Comparison of ENCODE assay signal across 8 cellular contexts in the genomic region with DNA sequence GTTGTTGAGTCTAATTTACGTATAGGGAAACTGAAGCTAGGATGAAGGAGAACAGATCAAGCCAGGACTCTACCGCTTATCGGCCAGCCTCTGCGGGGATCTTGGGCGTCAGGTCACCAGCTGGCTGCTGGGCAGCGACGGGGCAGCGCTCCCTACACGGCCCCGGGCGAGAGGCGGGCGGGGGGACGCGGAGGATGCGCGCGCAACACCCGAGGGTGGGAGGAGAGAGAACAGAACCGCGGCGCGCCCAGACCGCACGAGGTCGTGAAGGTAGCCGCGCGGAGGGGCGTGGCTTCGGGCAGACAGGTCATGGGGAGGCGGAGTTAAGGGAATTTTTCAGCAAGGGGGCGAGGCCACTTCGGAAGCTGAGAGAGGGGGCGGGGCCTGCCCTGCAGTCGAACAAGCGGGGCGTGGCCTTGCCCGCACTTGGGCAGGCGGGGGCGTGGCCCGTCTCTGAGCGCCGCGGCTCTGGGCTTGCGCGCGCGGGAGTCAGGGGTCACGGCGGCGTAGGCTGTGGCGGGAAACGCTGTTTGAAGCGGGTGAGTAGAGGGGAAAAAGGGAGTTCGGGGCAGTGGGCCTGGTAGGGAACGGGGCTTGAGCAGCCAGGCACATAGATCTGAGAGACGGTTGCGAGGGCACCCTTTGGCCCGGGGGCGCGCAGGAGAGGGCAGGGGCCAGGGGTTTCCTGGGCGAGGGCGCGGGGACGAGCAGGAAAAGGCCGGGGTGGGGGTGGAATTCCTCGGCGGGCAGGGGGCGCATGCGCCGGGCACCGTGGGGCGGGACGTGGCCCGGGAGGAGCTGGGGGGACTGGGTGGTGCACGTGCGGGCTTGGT. TPM values are rescaled to one million over a fixed set of nuclear protein-coding genes. Genes with fewer than 3 reads are reported as not detected.
DNase-seq lines count a peak whose midpoint lies in the region; ATAC-seq and TF ChIP-seq lines count a peak whose summit lies in the region.

A gene (plus strand): TSS at position 496 of the 833 bp plus-strand sequence. CDS start 14,505 bp downstream, outside the sequence.

- peaks cover 47% of the 10 kb centered on the region for H3K79me2 ChIP-seq in SU-DHL-6 (ENCODE audit: insufficient read depth, low read length)

- intact Hi-C loops in head of caudate nucleus (cut with DNase I) (loop anchor here (5.0 kb wide), 1 partner anchor 93 kb away; a partner anchor contains a TSS), ovary (cut with DNase I) (loop anchor here in 1 of 4 donors (10.0 kb wide), 1 partner anchor 421 kb away; no protein-coding TSS in a partner anchor), thyroid gland (cut with DNase I) (no loop called here)

- no peaks in the 10 kb centered on the region for H4K20me1 ChIP-seq in SU-DHL-6 (ENCODE audit: low read depth, low read length)

- TF ChIP-seq POLR2A in ovary (IDR thresholded peaks at IDR 0.05), result peak; percentile 20
- TF ChIP-seq POLR2A in thyroid gland (IDR thresholded peaks at IDR 0.05), result peak in 1 of 2 donors; percentile 35

- peak; percentile 85 for ATAC-seq in HG02678 (IDR thresholded peaks at IDR 0.05; ENCODE audit: unreplicated experiment)
- ATAC-seq in activated naive CD8-positive, alpha-beta T cell treated with anti-CD3 and anti-CD28 coated beads, Interleukin-2, amount 10 ng/mL, durations not matched to agents 7 days and 5 days (ENCODE audit: low read depth), result peak; percentile 85

- 1% methylated on average over 58 to 78 of the region's 78 CpGs for WGBS in ovary, 3 donors
- WGBS in thyroid gland, 2 donors, result 0 to 2% methylated on average over 49 to 66 of the region's 78 CpGs

- H3K9me2 ChIP-seq in SU-DHL-6 (replicated peaks; ENCODE audit: insufficient read depth, low read length), result no peaks in the 10 kb centered on the region

- peak; percentile 23 for TF ChIP-seq EP300 in ovary (IDR thresholded peaks at IDR 0.05)

- H3K9me3 Mint-ChIP-seq in activated naive CD8-positive, alpha-beta T cell treated with anti-CD3 and anti-CD28 coated beads, Interleukin-2, amount 10 ng/mL, durations not matched to agents 7 days and 5 days, result no peaks in the 10 kb centered on the region

- H3K36me3 Mint-ChIP-seq in activated naive CD8-positive, alpha-beta T cell treated with anti-CD3 and anti-CD28 coated beads, Interleukin-2, amount 10 ng/mL, durations not matched to agents 7 days and 5 days, result peaks cover 22% of the 10 kb centered on the region

- H3K9ac ChIP-seq in SU-DHL-6 (ENCODE audit: low read length), result peak within 1 kb of the TSS; percentile 82

- peaks cover 14% of the 10 kb centered on the region; the same call in 1 of the 2 replicates for H3F3A ChIP-seq in SU-DHL-6 (ENCODE audit: insufficient read depth)

- peak within 1 kb of the TSS; percentile 95 for H3K27ac Mint-ChIP-seq in activated naive CD8-positive, alpha-beta T cell treated with anti-CD3 and anti-CD28 coated beads, Interleukin-2, amount 10 ng/mL, durations not matched to agents 7 days and 5 days

- peaks cover 27% of the 10 kb centered on the region for H3K4me1 Mint-ChIP-seq in activated naive CD8-positive, alpha-beta T cell treated with anti-CD3 and anti-CD28 coated beads, Interleukin-2, amount 10 ng/mL, durations not matched to agents 7 days and 5 days

- no peaks in the 10 kb centered on the region for H3K27me3 Mint-ChIP-seq in activated naive CD8-positive, alpha-beta T cell treated with anti-CD3 and anti-CD28 coated beads, Interleukin-2, amount 10 ng/mL, durations not matched to agents 7 days and 5 days

- H3K27ac ChIP-seq in SU-DHL-6 (ENCODE audit: low read depth, low read length) (peak within 1 kb of the TSS; percentile 69), ovary (peak within 1 kb of the TSS; percentile 58 to 80), thyroid gland (peak within 1 kb of the TSS; percentile 41 to 79 (median 79))

- H3K4me1 ChIP-seq in ovary (ENCODE audit: insufficient read depth), result peaks cover 2% of the 10 kb centered on the region
- peaks cover 7 to 12% of the 10 kb centered on the region in 2 donors for H3K4me1 ChIP-seq in thyroid gland

- TF ChIP-seq CTCF in GM10266 (IDR thresholded peaks at IDR 0.05; ENCODE audit: control insufficient read depth, insufficient read depth, low read depth, missing control alignments) (no peak), SU-DHL-6 (IDR thresholded peaks at IDR 0.05; ENCODE audit: insufficient read depth, low read length, poor library complexity, severe bottlenecking) (no peak), ovary (IDR thresholded peaks at IDR 0.05) (no peak), thyroid gland (IDR thresholded peaks at IDR 0.05) (no peak)

- peak within 1 kb of the TSS; percentile 89 for H3K4me3 ChIP-seq in SU-DHL-6 (ENCODE audit: insufficient read depth, low read length, poor library complexity, severe bottlenecking)
- peak within 1 kb of the TSS; percentile 60 for H3K4me3 ChIP-seq in ovary
- H3K4me3 ChIP-seq in thyroid gland (replicated peaks in 1 of 3), result peak within 1 kb of the TSS in 2 of 3 donors; percentile 25 to 60

- peak within 1 kb of the TSS; percentile 93 for H3K4me3 Mint-ChIP-seq in activated naive CD8-positive, alpha-beta T cell treated with anti-CD3 and anti-CD28 coated beads, Interleukin-2, amount 10 ng/mL, durations not matched to agents 7 days and 5 days

- H3K9me3 ChIP-seq in SU-DHL-6 (ENCODE audit: insufficient read depth, low read length) (no peaks in the 10 kb centered on the region), ovary (no peaks in the 10 kb centered on the region), thyroid gland (no peaks in the 10 kb centered on the region)

- H3K27me3 ChIP-seq in SU-DHL-6 (ENCODE audit: low read length) (no peaks in the 10 kb centered on the region), ovary (no peaks in the 10 kb centered on the region), thyroid gland (no peaks in the 10 kb centered on the region)

- peak within 1 kb of the TSS; percentile 69 for H3K4me2 ChIP-seq in SU-DHL-6 (ENCODE audit: low read depth, low read length, poor library complexity, severe bottlenecking)

- H3K36me3 ChIP-seq in SU-DHL-6 (ENCODE audit: low read length) (peaks cover 6% of the 10 kb centered on the region; the same call in 1 of the 2 replicates), ovary (no peaks in the 10 kb centered on the region), thyroid gland (peaks cover 35 to 39% of the 10 kb centered on the region in 2 donors)

- DNase-seq in GM10266 (ENCODE audit: extremely low spot score) (peak; percentile 100), NCI-H128 (lab: John Stamatoyannopoulos, UW; ENCODE audit: unreplicated experiment) (peak; percentile 93), head of caudate nucleus (peak; percentile 91 to 99 (median 96)), ovary (peak; percentile 97 to 99 (median 98)), thyroid gland (peak; percentile 99)
- DNase-seq in activated naive CD8-positive, alpha-beta T cell treated with anti-CD3 and anti-CD28 coated beads, Interleukin-2, amount 10 ng/mL, durations not matched to agents 7 days and 5 days, result peak; percentile 99

- POLR2A ChIA-PET in activated naive CD8-positive, alpha-beta T cell treated with anti-CD3 and anti-CD28 coated beads, Interleukin-2, amount 10 ng/mL, durations not matched to agents 7 days and 5 days (lab: Charles Lee), result interaction anchor here (0.6 to 2.9 kb wide), 13 partner anchors 8 to 813 kb away, joined by 3 to 19 read pairs (median 4); a partner anchor contains a TSS

- H2AFZ ChIP-seq in SU-DHL-6 (ENCODE audit: low read depth, low read length, severe bottlenecking), result peak within 1 kb of the TSS; percentile 56

RNA-seq across cellular contexts. Expression of the gene that starts here (rescaled TPM):
- 100 to 1,000 TPM; 131 to 143 TPM for total RNA-seq in activated naive CD8-positive, alpha-beta T cell treated with anti-CD3 and anti-CD28 coated beads, Interleukin-2, amount 10 ng/mL, durations not matched to agents 7 days and 5 days
- 10 to 100 TPM in 6 of 7 donors, 1 to 10 TPM in 1; 7.5 to 25.2 (median 20.3) TPM for total RNA-seq in ovary
- polyA plus RNA-seq in ovary, result 10 to 100 TPM in 1 of 2 donors, under 1 TPM in 1; 0.52 to 14.4 TPM
- total RNA-seq in thyroid gland, result 10 to 100 TPM; 12.9 to 27.5 (median 19.0) TPM

Comparison
In these comparisons a context has a peak if more than half of its experiments do, and no peak if none do; other contexts are left out.
1. Peak in every context shown above with its lines: DNase-seq, ATAC-seq, H3K4me3 ChIP-seq and H3K27ac ChIP-seq.
2. RNA of the gene that starts here (total RNA-seq): 131 to 143 TPM in activated naive CD8-positive, alpha-beta T cell treated with anti-CD3 and anti-CD28 coated beads, Interleukin-2, amount 10 ng/mL, durations not matched to agents 7 days and 5 days; 7.5 to 25.2 TPM in ovary and 12.9 to 27.5 TPM in thyroid gland; every median in the first group is over 4 times any median in the second.